Comparison of ENCODE assay signal across 1 cellular context in the genomic region with DNA sequence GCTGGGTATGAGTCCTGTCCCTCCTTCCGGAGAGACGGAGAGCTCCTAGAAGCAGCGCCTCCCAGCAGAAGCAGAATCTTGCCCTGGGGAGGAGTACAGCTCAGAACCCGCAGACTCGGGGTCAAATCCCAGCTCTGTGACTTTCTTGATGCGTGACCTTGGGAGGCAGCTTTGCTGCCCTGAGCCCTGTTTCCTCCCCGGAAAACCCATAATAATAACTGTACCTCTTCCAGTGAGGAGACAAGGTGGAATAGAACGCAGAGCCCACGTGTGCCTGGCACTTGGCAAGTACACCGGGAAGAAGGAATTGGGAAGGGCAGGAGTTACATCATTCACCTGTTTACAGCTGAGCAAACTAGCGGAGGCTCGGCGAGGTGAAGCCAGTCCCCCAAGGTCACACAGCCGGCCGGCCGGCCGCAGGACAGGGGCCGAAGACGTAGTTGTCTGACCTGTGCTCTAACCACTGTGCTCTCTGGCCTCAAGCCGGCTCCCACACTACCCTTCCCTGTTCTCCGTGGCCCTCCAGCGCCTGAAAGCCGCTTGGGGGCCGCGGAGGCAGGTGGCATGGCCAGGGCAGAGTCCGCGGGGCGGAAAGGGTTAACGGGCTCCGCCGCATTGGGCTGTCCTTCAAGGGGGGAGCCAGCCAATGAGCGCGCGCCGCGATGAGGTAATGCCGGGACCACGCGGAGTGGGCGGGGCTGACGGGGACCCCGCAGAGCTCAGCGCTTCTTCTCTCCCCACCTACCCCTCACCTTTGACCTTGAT.
A peak's percentile ranks its signal among the peaks of the same experiment; 100 is the strongest.
TF ChIP-seq lines count a peak whose summit lies in the region.

No MANE protein-coding gene starts in this region.

TF ChIP-seq in K562, 482 proteins besides CTCF, POLR2A, EP300 and RAD21 (continued from another document and continues in another):
- TF ChIP-seq ZEB2 (IDR thresholded peaks at IDR 0.05): no peak
- peak; percentile 31; the same call in 1 of the 2 replicates for TF ChIP-seq KAT7 (CRISPR knock-in tag; IDR thresholded peaks at IDR 0.05; ENCODE audit: borderline replicate concordance)
- TF ChIP-seq HDAC1 (IDR thresholded peaks at IDR 0.05): peak in 1 of 2 experiments; percentile 72; a peak in 2 of 4 replicates
- no peak for TF ChIP-seq IRF2 (CRISPR knock-in tag; IDR thresholded peaks at IDR 0.05)
- TF ChIP-seq SRSF3 (IDR thresholded peaks at IDR 0.05; ENCODE audit: insufficient read depth, low read length): no peak
- peak; percentile 78 for TF ChIP-seq SP1 (CRISPR knock-in tag; IDR thresholded peaks at IDR 0.05)
- no peak for TF ChIP-seq PYGO2 (tag; IDR thresholded peaks at IDR 0.05)
- TF ChIP-seq, protein P1, sequence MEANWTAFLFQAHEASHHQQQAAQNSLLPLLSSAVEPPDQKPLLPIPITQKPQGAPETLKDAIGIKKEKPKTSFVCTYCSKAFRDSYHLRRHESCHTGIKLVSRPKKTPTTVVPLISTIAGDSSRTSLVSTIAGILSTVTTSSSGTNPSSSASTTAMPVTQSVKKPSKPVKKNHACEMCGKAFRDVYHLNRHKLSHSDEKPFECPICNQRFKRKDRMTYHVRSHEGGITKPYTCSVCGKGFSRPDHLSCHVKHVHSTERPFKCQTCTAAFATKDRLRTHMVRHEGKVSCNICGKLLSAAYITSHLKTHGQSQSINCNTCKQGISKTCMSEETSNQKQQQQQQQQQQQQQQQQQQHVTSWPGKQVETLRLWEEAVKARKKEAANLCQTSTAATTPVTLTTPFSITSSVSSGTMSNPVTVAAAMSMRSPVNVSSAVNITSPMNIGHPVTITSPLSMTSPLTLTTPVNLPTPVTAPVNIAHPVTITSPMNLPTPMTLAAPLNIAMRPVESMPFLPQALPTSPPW (CRISPR knock-in tag; IDR thresholded peaks at IDR 0.05): peak; percentile 61
- no peak for TF ChIP-seq ARHGAP35 (IDR thresholded peaks at IDR 0.05; ENCODE audit: partially characterized antibody)
- TF ChIP-seq PHF8 (IDR thresholded peaks at IDR 0.05; ENCODE audit: borderline replicate concordance, low read length): no peak
- TF ChIP-seq TEAD4 (IDR thresholded peaks at IDR 0.05; ENCODE audit: low read length): no peak; the same call in 1 of the 2 replicates
- no peak for TF ChIP-seq TEAD4 (CRISPR knock-in tag; IDR thresholded peaks at IDR 0.05; ENCODE audit: borderline replicate concordance)
- TF ChIP-seq, protein P2, sequence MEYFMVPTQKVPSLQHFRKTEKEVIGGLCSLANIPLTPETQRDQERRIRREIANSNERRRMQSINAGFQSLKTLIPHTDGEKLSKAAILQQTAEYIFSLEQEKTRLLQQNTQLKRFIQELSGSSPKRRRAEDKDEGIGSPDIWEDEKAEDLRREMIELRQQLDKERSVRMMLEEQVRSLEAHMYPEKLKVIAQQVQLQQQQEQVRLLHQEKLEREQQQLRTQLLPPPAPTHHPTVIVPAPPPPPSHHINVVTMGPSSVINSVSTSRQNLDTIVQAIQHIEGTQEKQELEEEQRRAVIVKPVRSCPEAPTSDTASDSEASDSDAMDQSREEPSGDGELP (CRISPR knock-in tag; IDR thresholded peaks at IDR 0.05; ENCODE audit: borderline replicate concordance): peak; percentile 81
- no peak for TF ChIP-seq SAFB (IDR thresholded peaks at IDR 0.05; ENCODE audit: borderline replicate concordance, low read depth, low read length)
- TF ChIP-seq, protein P3, sequence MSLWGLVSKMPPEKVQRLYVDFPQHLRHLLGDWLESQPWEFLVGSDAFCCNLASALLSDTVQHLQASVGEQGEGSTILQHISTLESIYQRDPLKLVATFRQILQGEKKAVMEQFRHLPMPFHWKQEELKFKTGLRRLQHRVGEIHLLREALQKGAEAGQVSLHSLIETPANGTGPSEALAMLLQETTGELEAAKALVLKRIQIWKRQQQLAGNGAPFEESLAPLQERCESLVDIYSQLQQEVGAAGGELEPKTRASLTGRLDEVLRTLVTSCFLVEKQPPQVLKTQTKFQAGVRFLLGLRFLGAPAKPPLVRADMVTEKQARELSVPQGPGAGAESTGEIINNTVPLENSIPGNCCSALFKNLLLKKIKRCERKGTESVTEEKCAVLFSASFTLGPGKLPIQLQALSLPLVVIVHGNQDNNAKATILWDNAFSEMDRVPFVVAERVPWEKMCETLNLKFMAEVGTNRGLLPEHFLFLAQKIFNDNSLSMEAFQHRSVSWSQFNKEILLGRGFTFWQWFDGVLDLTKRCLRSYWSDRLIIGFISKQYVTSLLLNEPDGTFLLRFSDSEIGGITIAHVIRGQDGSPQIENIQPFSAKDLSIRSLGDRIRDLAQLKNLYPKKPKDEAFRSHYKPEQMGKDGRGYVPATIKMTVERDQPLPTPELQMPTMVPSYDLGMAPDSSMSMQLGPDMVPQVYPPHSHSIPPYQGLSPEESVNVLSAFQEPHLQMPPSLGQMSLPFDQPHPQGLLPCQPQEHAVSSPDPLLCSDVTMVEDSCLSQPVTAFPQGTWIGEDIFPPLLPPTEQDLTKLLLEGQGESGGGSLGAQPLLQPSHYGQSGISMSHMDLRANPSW (CRISPR knock-in tag; IDR thresholded peaks at IDR 0.05): no peak
- peak; percentile 82 for TF ChIP-seq NR2C2 (CRISPR knock-in tag; IDR thresholded peaks at IDR 0.05)
- peak; percentile 86 for TF ChIP-seq NR2C2 (tag; IDR thresholded peaks at IDR 0.05)
- TF ChIP-seq JUN (IDR thresholded peaks at IDR 0.05; ENCODE audit: borderline replicate concordance, low read depth, low read length): peak; percentile 64; the same call in 1 of the 2 replicates
- 0 out of 2 replicates have a peak, but pooled peaks have one; percentile 21 for TF ChIP-seq JUN (CRISPR knock-in tag; IDR thresholded peaks at IDR 0.05; ENCODE audit: borderline replicate concordance)
- no peak for TF ChIP-seq PTTG1 (tag; IDR thresholded peaks at IDR 0.05; ENCODE audit: low read depth)
- 0 out of 2 replicates have a peak, but pooled peaks have one; percentile 48 for TF ChIP-seq TCF7 (IDR thresholded peaks at IDR 0.05; ENCODE audit: borderline replicate concordance)
- TF ChIP-seq TOE1 (IDR thresholded peaks at IDR 0.05; ENCODE audit: borderline replicate concordance): no peak
- no peak for TF ChIP-seq TOE1 (CRISPR knock-in tag; IDR thresholded peaks at IDR 0.05; ENCODE audit: borderline replicate concordance, low read depth)
- TF ChIP-seq TCF7L2 (IDR thresholded peaks at IDR 0.05; ENCODE audit: low read depth, low read length): no peak
- no peak for TF ChIP-seq SMAD2 (IDR thresholded peaks at IDR 0.05; ENCODE audit: low read depth, low read length)
- no peak for TF ChIP-seq CHCHD3 (CRISPR knock-in tag; IDR thresholded peaks at IDR 0.05)
- TF ChIP-seq HDGF (IDR thresholded peaks at IDR 0.05): peak; percentile 27; the same call in 1 of the 2 replicates
- no peak for TF ChIP-seq FOXK2 (conservative IDR thresholded peaks at IDR 0.05 in 1 of 2, IDR thresholded peaks at IDR 0.05 in 1 of 2; ENCODE audit: low read depth in 2 of 2)
- TF ChIP-seq, protein P4, sequence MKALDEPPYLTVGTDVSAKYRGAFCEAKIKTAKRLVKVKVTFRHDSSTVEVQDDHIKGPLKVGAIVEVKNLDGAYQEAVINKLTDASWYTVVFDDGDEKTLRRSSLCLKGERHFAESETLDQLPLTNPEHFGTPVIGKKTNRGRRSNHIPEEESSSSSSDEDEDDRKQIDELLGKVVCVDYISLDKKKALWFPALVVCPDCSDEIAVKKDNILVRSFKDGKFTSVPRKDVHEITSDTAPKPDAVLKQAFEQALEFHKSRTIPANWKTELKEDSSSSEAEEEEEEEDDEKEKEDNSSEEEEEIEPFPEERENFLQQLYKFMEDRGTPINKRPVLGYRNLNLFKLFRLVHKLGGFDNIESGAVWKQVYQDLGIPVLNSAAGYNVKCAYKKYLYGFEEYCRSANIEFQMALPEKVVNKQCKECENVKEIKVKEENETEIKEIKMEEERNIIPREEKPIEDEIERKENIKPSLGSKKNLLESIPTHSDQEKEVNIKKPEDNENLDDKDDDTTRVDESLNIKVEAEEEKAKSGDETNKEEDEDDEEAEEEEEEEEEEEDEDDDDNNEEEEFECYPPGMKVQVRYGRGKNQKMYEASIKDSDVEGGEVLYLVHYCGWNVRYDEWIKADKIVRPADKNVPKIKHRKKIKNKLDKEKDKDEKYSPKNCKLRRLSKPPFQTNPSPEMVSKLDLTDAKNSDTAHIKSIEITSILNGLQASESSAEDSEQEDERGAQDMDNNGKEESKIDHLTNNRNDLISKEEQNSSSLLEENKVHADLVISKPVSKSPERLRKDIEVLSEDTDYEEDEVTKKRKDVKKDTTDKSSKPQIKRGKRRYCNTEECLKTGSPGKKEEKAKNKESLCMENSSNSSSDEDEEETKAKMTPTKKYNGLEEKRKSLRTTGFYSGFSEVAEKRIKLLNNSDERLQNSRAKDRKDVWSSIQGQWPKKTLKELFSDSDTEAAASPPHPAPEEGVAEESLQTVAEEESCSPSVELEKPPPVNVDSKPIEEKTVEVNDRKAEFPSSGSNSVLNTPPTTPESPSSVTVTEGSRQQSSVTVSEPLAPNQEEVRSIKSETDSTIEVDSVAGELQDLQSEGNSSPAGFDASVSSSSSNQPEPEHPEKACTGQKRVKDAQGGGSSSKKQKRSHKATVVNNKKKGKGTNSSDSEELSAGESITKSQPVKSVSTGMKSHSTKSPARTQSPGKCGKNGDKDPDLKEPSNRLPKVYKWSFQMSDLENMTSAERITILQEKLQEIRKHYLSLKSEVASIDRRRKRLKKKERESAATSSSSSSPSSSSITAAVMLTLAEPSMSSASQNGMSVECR (CRISPR knock-in tag; IDR thresholded peaks at IDR 0.05): 0 out of 2 replicates have a peak, but pooled peaks have one; percentile 4
- TF ChIP-seq, protein P5, sequence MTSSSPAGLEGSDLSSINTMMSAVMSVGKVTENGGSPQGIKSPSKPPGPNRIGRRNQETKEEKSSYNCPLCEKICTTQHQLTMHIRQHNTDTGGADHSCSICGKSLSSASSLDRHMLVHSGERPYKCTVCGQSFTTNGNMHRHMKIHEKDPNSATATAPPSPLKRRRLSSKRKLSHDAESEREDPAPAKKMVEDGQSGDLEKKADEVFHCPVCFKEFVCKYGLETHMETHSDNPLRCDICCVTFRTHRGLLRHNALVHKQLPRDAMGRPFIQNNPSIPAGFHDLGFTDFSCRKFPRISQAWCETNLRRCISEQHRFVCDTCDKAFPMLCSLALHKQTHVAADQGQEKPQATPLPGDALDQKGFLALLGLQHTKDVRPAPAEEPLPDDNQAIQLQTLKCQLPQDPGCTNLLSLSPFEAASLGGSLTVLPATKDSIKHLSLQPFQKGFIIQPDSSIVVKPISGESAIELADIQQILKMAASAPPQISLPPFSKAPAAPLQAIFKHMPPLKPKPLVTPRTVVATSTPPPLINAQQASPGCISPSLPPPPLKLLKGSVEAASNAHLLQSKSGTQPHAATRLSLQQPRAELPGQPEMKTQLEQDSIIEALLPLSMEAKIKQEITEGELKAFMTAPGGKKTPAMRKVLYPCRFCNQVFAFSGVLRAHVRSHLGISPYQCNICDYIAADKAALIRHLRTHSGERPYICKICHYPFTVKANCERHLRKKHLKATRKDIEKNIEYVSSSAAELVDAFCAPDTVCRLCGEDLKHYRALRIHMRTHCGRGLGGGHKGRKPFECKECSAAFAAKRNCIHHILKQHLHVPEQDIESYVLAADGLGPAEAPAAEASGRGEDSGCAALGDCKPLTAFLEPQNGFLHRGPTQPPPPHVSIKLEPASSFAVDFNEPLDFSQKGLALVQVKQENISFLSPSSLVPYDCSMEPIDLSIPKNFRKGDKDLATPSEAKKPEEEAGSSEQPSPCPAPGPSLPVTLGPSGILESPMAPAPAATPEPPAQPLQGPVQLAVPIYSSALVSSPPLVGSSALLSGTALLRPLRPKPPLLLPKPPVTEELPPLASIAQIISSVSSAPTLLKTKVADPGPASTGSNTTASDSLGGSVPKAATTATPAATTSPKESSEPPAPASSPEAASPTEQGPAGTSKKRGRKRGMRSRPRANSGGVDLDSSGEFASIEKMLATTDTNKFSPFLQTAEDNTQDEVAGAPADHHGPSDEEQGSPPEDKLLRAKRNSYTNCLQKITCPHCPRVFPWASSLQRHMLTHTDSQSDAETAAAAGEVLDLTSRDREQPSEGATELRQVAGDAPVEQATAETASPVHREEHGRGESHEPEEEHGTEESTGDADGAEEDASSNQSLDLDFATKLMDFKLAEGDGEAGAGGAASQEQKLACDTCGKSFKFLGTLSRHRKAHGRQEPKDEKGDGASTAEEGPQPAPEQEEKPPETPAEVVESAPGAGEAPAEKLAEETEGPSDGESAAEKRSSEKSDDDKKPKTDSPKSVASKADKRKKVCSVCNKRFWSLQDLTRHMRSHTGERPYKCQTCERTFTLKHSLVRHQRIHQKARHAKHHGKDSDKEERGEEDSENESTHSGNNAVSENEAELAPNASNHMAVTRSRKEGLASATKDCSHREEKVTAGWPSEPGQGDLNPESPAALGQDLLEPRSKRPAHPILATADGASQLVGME (CRISPR knock-in tag; IDR thresholded peaks at IDR 0.05): no peak
- TF ChIP-seq CEBPG (CRISPR knock-in tag; IDR thresholded peaks at IDR 0.05): peak; percentile 66
- TF ChIP-seq CEBPG (tag; conservative IDR thresholded peaks at IDR 0.05 in 1 of 2, IDR thresholded peaks at IDR 0.05 in 1 of 2): peak; percentile 36 to 55; a peak in 3 of 4 replicates
- TF ChIP-seq U2AF2 (optimal IDR thresholded peaks at IDR 0.05; ENCODE audit: low read depth, low read length): no peak
- peak; percentile 93 for TF ChIP-seq HDAC2 (IDR thresholded peaks at IDR 0.05)
- TF ChIP-seq BCOR (IDR thresholded peaks at IDR 0.05): peak; percentile 95
- TF ChIP-seq, protein P6, sequence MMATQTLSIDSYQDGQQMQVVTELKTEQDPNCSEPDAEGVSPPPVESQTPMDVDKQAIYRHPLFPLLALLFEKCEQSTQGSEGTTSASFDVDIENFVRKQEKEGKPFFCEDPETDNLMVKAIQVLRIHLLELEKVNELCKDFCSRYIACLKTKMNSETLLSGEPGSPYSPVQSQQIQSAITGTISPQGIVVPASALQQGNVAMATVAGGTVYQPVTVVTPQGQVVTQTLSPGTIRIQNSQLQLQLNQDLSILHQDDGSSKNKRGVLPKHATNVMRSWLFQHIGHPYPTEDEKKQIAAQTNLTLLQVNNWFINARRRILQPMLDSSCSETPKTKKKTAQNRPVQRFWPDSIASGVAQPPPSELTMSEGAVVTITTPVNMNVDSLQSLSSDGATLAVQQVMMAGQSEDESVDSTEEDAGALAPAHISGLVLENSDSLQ (IDR thresholded peaks at IDR 0.05): peak; percentile 98
- TF ChIP-seq, protein P7, sequence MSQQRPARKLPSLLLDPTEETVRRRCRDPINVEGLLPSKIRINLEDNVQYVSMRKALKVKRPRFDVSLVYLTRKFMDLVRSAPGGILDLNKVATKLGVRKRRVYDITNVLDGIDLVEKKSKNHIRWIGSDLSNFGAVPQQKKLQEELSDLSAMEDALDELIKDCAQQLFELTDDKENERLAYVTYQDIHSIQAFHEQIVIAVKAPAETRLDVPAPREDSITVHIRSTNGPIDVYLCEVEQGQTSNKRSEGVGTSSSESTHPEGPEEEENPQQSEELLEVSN (IDR thresholded peaks at IDR 0.05; ENCODE audit: borderline replicate concordance in 1 of 2, extremely low read depth in 1 of 2, insufficient read depth in 1 of 2, insufficient read length in 1 of 2, low read depth in 1 of 2, low read length in 1 of 2, poor library complexity in 1 of 2, severe bottlenecking in 1 of 2): peak in 1 of 2 experiments; percentile 22
- TF ChIP-seq NFE2 (IDR thresholded peaks at IDR 0.05; ENCODE audit: low read depth): no peak
- TF ChIP-seq WHSC1 (IDR thresholded peaks at IDR 0.05; ENCODE audit: low read length): no peak
- 0 out of 2 replicates have a peak, but pooled peaks have one; percentile 47 for TF ChIP-seq CBX1 (IDR thresholded peaks at IDR 0.05; ENCODE audit: low read depth)
- TF ChIP-seq CBFA2T2 (conservative IDR thresholded peaks at IDR 0.05): no peak
